ENCODE assay signal across 22 cellular contexts in the genomic region with DNA sequence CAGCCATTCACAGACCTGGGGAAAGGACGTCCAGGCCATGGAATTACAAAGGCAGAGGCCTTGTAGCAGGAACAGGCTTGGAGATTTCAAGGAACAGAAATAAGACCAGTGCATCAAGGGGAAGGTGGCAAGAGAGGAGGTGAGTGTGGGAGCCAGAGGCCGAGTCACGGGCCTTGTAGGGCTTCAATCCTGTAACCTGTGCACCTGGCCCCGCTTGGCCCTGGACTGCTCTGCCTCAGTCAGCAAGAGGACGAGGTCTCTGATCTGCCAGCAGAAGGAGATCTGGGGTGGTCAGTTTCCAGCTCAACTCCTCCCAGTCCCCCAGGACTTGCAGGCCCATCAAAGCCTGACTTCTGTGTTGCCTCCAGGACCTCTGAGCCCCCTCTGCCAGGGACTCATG.
"Had no signal": no experiment of that assay in that cellular context is flagged by ENCODE, and none has a peak within 500 bp of the region (broad histone marks: within the 10 kb centered on the region; RNA-seq: fewer than 3 reads in every experiment).

No MANE protein-coding gene starts in this region.

- H3K36me3 ChIP-seq: colonic mucosa, esophagus muscularis mucosa, gastroesophageal sphincter, heart left ventricle, left lung, lower lobe of right lung had no signal

- DNase-seq: colonic mucosa; cortex of kidney; effector CD8-positive, alpha-beta T cell; effector memory CD8-positive, alpha-beta T cell; foreskin keratinocyte; heart left ventricle; hypothalamus; immature natural killer cell; left cardiac atrium; left ventricle myocardium superior; lower lobe of right lung; mesenchymal stem cell; mucosa of descending colon had no signal

- H3K27ac Mint-ChIP-seq: dendritic cell treated with granulocyte-macrophage colony-stimulating factor and Interleukin-4, amounts not matched to agents 40 ng/mL and 50 ng/mL, for 4 days; mesothelial cell of epicardium had no signal

- H3K79me2 ChIP-seq: hepatocyte had no signal

- ATAC-seq: effector memory CD8-positive, alpha-beta T cell; foreskin keratinocyte; gastroesophageal sphincter; heart left ventricle; left cardiac atrium; left lung; left ventricle myocardium superior; lower lobe of right lung; mucosa of descending colon had no signal

- FAIRE-seq: endothelial cell of umbilical vein, frontal cortex, keratinocyte had no signal

- H3K4me1 ChIP-seq: colonic mucosa, esophagus muscularis mucosa, foreskin keratinocyte, gastroesophageal sphincter, heart left ventricle, left lung, lower lobe of right lung had no signal

- H3K4me3 Mint-ChIP-seq: dendritic cell treated with granulocyte-macrophage colony-stimulating factor and Interleukin-4, amounts not matched to agents 40 ng/mL and 50 ng/mL, for 4 days; effector memory CD8-positive, alpha-beta T cell; immature natural killer cell; mesothelial cell of epicardium had no signal

- H3K4me2 ChIP-seq: hepatocyte had no signal

- H3K4me1 Mint-ChIP-seq: immature natural killer cell, mesothelial cell of epicardium had no signal

- H3K36me3 Mint-ChIP-seq: immature natural killer cell, mesothelial cell of epicardium had no signal

- H2AFZ ChIP-seq: hepatocyte had no signal

- H3K9me3 ChIP-seq: colonic mucosa, esophagus muscularis mucosa, gastroesophageal sphincter, heart left ventricle, left lung, lower lobe of right lung, mucosa of descending colon had no signal

- H3K27me3 ChIP-seq: colonic mucosa, foreskin keratinocyte, gastroesophageal sphincter, hepatocyte had no signal

- H3K27ac ChIP-seq: colonic mucosa, esophagus muscularis mucosa, foreskin keratinocyte, gastroesophageal sphincter, heart left ventricle, hepatocyte, left lung, lower lobe of right lung had no signal

- H3K4me3 ChIP-seq: colonic mucosa, esophagus muscularis mucosa, gastroesophageal sphincter, heart left ventricle, hepatocyte, left lung, lower lobe of right lung, mucosa of descending colon had no signal
